ENCODE assay signal across 17 cellular contexts in the genomic region with DNA sequence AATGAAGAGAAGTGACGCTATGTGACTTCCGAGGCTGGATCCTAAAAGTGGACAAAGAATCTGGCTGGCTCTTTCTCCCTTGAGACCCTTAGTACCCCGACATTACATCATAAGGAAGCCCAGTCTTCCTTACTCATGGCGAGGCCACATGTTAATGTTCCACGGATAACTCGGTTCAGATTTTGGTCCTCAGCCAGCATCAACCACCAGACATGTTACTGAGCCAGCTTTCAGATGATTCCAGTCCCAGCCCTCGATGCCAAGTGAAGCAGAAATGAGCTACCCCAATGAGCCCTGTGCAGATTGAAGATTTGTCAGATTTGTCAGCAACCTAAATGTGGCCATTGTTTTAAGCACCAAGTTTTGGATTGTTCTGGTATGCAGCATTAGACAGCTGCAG. TPM values are rescaled to one million over a fixed set of nuclear protein-coding genes. Genes with fewer than 3 reads are reported as not detected.
A peak's percentile ranks its signal among the peaks of the same experiment; 100 is the strongest.
DNase-seq lines count a peak whose midpoint lies in the region; ATAC-seq and TF ChIP-seq lines count a peak whose summit lies in the region.
"Had no signal": no experiment of that assay in that cellular context is flagged by ENCODE, and none has a peak within 500 bp of the region (broad histone marks: within the 10 kb centered on the region; RNA-seq: fewer than 3 reads in every experiment).

No MANE protein-coding gene starts in this region.

- peak overlapping the region; percentile 21 for H3K18ac ChIP-seq in trophoblast cell (ENCODE audit: low read length)

- no peak overlapping the region for H2BK5ac ChIP-seq in trophoblast cell (ENCODE audit: low read depth, low read length, poor library complexity)

- no CpG with 5 or more reads among the region's 7 CpGs for WGBS in trophoblast cell (ENCODE audit: extremely low coverage, insufficient coverage, insufficient read length)

- in situ Hi-C loops in astrocyte of the cerebellum (cut with HindIII; ENCODE audit: low sequenced_read_pairs): no loop called here

- H3K9me3 Mint-ChIP-seq in T-cell: no peaks in the 10 kb centered on the region
- H3K9me3 Mint-ChIP-seq: CD14-positive monocyte; CD8-positive, alpha-beta T cell; HFFc6 had no signal

- H3K27me3 Mint-ChIP-seq in T-cell: peaks cover 2 to 7% of the 10 kb centered on the region in 2 donors

- H3K23ac ChIP-seq in trophoblast cell (ENCODE audit: low read length): no peak overlapping the region

- H3K79me1 ChIP-seq in trophoblast cell (ENCODE audit: low read length): peaks cover 14% of the 10 kb centered on the region

- H3K4me3 ChIP-seq in AG10803 (ENCODE audit: low read length) (no peak overlapping the region), astrocyte of the cerebellum (ENCODE audit: low read depth, low read length) (no peak overlapping the region), trophoblast cell (ENCODE audit: low read depth, low read length) (no peak overlapping the region), uterus (no peak overlapping the region)

- H2AFZ ChIP-seq in trophoblast cell (ENCODE audit: insufficient read depth, low read length, poor library complexity): no peak overlapping the region

- CTCF ChIA-PET in T-cell (lab: Charles Lee): no interaction called here

- peaks cover 45 to 49% of the 10 kb centered on the region in 2 experiments for H3K36me3 ChIP-seq in trophoblast cell (ENCODE audit: control insufficient read depth in 1 of 2, insufficient read depth in 2 of 2, low read length in 2 of 2)
- H3K36me3 ChIP-seq in uterus: no peaks in the 10 kb centered on the region

- peak; percentile 44 for DNase-seq in AG10803 (ENCODE audit: low read depth)
- DNase-seq in astrocyte of the cerebellum (ENCODE audit: low read depth): peak; percentile 61
- DNase-seq in fibroblast of peridontal ligament (ENCODE audit: extremely low read depth): peak; percentile 4
- DNase-seq in trophoblast cell: no peak
- DNase-seq in UCSD-AML1 (lab: John Stamatoyannopoulos, UW; ENCODE audit: unreplicated experiment): no peak
- no peak for DNase-seq in uterus
- DNase-seq in T-cell: no peak
- no peak for DNase-seq in activated T-cell treated with anti-CD3 and anti-CD28 coated beads, Interleukin-2, amount 50 U/mL, for 1 hour
- DNase-seq: CD8-positive, alpha-beta T cell; COR-L47; DMS153; DMS79 treated with DMSO at 0.1 percent for 48 hours; EL; HCEC 1CT; HFFc6 had no signal

- no peak overlapping the region for H2AK5ac ChIP-seq in trophoblast cell (ENCODE audit: low read length)

- no peak overlapping the region for H2BK12ac ChIP-seq in trophoblast cell (ENCODE audit: low read length)

- no peak overlapping the region for H3K4me2 ChIP-seq in trophoblast cell (ENCODE audit: low read length)

- TF ChIP-seq POLR2A in uterus (IDR thresholded peaks at IDR 0.05): no peak

- no peak overlapping the region for H4K12ac ChIP-seq in trophoblast cell (ENCODE audit: low read depth, low read length)

- H4K91ac ChIP-seq in trophoblast cell (ENCODE audit: low read depth, low read length): no peak overlapping the region

- H2BK120ac ChIP-seq in trophoblast cell (ENCODE audit: insufficient read depth, low read length, poor library complexity): no peak overlapping the region

- H3K4me1 ChIP-seq in trophoblast cell (ENCODE audit: control insufficient read depth in 1 of 2, insufficient read depth in 2 of 2, low read length in 2 of 2) (peaks cover 21 to 43% of the 10 kb centered on the region in 2 experiments), uterus (no peaks in the 10 kb centered on the region)

- peaks cover 7% of the 10 kb centered on the region for H3K79me2 ChIP-seq in trophoblast cell (ENCODE audit: control insufficient read depth, insufficient read depth, low read length, poor library complexity)

- no peaks in the 10 kb centered on the region for H3K9me3 ChIP-seq in trophoblast cell (ENCODE audit: insufficient read depth, low read depth, low read length)
- H3K9me3 ChIP-seq in uterus: no peaks in the 10 kb centered on the region

- H4K8ac ChIP-seq in trophoblast cell (ENCODE audit: low read depth, low read length): no peak overlapping the region

- H3K4ac ChIP-seq in trophoblast cell (ENCODE audit: low read depth, low read length): no peak overlapping the region

- POLR2A ChIA-PET in T-cell (lab: Charles Lee): no interaction called here

- TF ChIP-seq CTCF in AG10803 (conservative IDR thresholded peaks at IDR 0.05; ENCODE audit: low read length) (no peak), astrocyte of the cerebellum (IDR thresholded peaks at IDR 0.05; ENCODE audit: low read depth, low read length, missing control alignments) (no peak), uterus (IDR thresholded peaks at IDR 0.05) (no peak)

- no peaks in the 10 kb centered on the region for H3K36me3 Mint-ChIP-seq in T-cell
- H3K36me3 Mint-ChIP-seq: CD14-positive monocyte; CD8-positive, alpha-beta T cell had no signal

- no peak for ATAC-seq in T-cell (replicated peaks in 1 of 4)
- ATAC-seq: CD8-positive, alpha-beta T cell had no signal

- H3K4me1 Mint-ChIP-seq in T-cell: peaks cover 0 to 12% (median 0%) of the 10 kb centered on the region in 3 donors

- intact Hi-C loops in uterus (cut with DNase I; ENCODE audit: low total_unique reads): no loop called here

- H3K14ac ChIP-seq in trophoblast cell (ENCODE audit: low read length): no peak overlapping the region

- H3K4me3 Mint-ChIP-seq in T-cell: no peak overlapping the region
- H3K4me3 Mint-ChIP-seq: CD14-positive monocyte; CD8-positive, alpha-beta T cell; HFFc6 had no signal

- no peak overlapping the region for H3K27ac ChIP-seq in trophoblast cell (ENCODE audit: low read depth, low read length)
- no peak overlapping the region for H3K27ac ChIP-seq in uterus
- H3K27ac ChIP-seq: HL-60 had no signal

- H3K27me3 ChIP-seq in trophoblast cell (ENCODE audit: insufficient read depth, low read length) (no peaks in the 10 kb centered on the region), uterus (no peaks in the 10 kb centered on the region)

- H3K27ac Mint-ChIP-seq in T-cell: no peak overlapping the region
- H3K27ac Mint-ChIP-seq: CD8-positive, alpha-beta T cell; HFFc6 had no signal

- H3K9ac ChIP-seq in trophoblast cell (ENCODE audit: low read length): no peak overlapping the region

RNA-seq across cellular contexts. Expression of a gene that starts 46.6 kb away (rescaled TPM):
- polyA plus RNA-seq in trophoblast cell (2013): 416 and 421 TPM in 2 replicates
- 100 to 1,000 TPM in 2 of 4 donors, 10 to 100 TPM in 1, 1 to 10 TPM in 1; 3.0 to 168 (median 79.6) TPM for total RNA-seq in uterus
- under 1 TPM in 3 of 5 donors, not detected in 2; 0.18 to 0.39 (median 0.25) TPM for total RNA-seq in T-cell
- total RNA-seq: CD8-positive, alpha-beta T cell had no signal

Comparison
In these comparisons a context has a peak if more than half of its experiments do, and no peak if none do; other contexts are left out.
1. DNase-seq: peak in AG10803 (single experiment), astrocyte of the cerebellum (single experiment) and fibroblast of peridontal ligament (single experiment); none in trophoblast cell (0 of 2), UCSD-AML1 (single experiment), uterus (0 of 2), T-cell (0 of 34) and activated T-cell treated with anti-CD3 and anti-CD28 coated beads, Interleukin-2, amount 50 U/mL, for 1 hour (single experiment).